In genomic region chr17:13594762-13595697, GRCh38 we compare ENCODE assay signal across 8 cellular contexts. TPM values are rescaled to one million over a fixed set of nuclear protein-coding genes. Genes with fewer than 3 reads are reported as not detected.
DNase-seq lines count a peak whose midpoint lies in the region; TF ChIP-seq lines count a peak whose summit lies in the region.

No MANE protein-coding gene starts in this region.

- no peak for TF ChIP-seq EP300 in SK-N-SH (IDR thresholded peaks at IDR 0.05; ENCODE audit: borderline replicate concordance in 1 of 2, low read depth in 1 of 2, low read length in 1 of 2)

- H3K36me3 ChIP-seq in SK-N-SH (replicated peaks in 1 of 2; ENCODE audit: control insufficient read depth in 1 of 2, insufficient read depth in 2 of 2, low read length in 1 of 2) (peaks cover 0 to 9% of the 10 kb centered on the region in 2 experiments), vagina (no peaks in the 10 kb centered on the region)

- H3K27ac ChIP-seq in SK-N-SH (ENCODE audit: low read depth in 2 of 2, low read length in 1 of 2) (peak overlapping the region; percentile 11 to 58; a peak in 3 of 4 replicates), vagina (peak overlapping the region; percentile 58)

- no peaks in the 10 kb centered on the region for H3K9me3 ChIP-seq in SK-N-SH
- no peaks in the 10 kb centered on the region for H3K9me3 ChIP-seq in vagina

- 33% methylated on average over 12 of the region's 12 CpGs for WGBS in SK-N-SH (ENCODE audit: low lambda C conversion rate)

- no peak overlapping the region for H3K4me3 Mint-ChIP-seq in activated naive CD4-positive, alpha-beta T cell treated with anti-CD3 and anti-CD28 coated beads, Interleukin-2, amount 10 ng/mL, durations not matched to agents 7 days and 5 days
- no peak overlapping the region for H3K4me3 Mint-ChIP-seq in progenitor cell of endocrine pancreas (ENCODE audit: low read depth)

- H3K27me3 Mint-ChIP-seq in activated naive CD4-positive, alpha-beta T cell treated with anti-CD3 and anti-CD28 coated beads, Interleukin-2, amount 10 ng/mL, durations not matched to agents 7 days and 5 days, result peaks cover 20% of the 10 kb centered on the region
- H3K27me3 Mint-ChIP-seq in progenitor cell of endocrine pancreas, result peaks cover 5% of the 10 kb centered on the region

- H3K27me3 ChIP-seq in SK-N-SH (ENCODE audit: insufficient read depth) (no peaks in the 10 kb centered on the region), vagina (no peaks in the 10 kb centered on the region)

- H3K4me1 ChIP-seq in SK-N-SH (ENCODE audit: control insufficient read depth in 1 of 2, insufficient read depth in 2 of 2, low read depth in 1 of 2, low read length in 1 of 2), result peaks cover 4 to 7% of the 10 kb centered on the region in 2 experiments; a peak in 3 of 4 replicates
- no peaks in the 10 kb centered on the region for H3K4me1 ChIP-seq in vagina

- intact Hi-C loops in vagina (cut with DNase I), result loop anchor here (10.0 kb wide), 1 partner anchor 710 kb away; the partner anchor contains the start of gene HS3ST3B1

- POLR2A ChIA-PET in SK-N-SH (lab: Yijun Ruan, JAX), result interaction anchor here (0.9 kb wide), 1 partner anchor 165 kb away, joined by 3 read pairs; no protein-coding TSS in a partner anchor

- no peaks in the 10 kb centered on the region for H3K9me2 ChIP-seq in SK-N-SH

- TF ChIP-seq POLR2A in vagina (IDR thresholded peaks at IDR 0.05), result no peak

- H3K27ac Mint-ChIP-seq in activated naive CD4-positive, alpha-beta T cell treated with anti-CD3 and anti-CD28 coated beads, Interleukin-2, amount 10 ng/mL, durations not matched to agents 7 days and 5 days, result no peak overlapping the region
- H3K27ac Mint-ChIP-seq in progenitor cell of endocrine pancreas, result peak overlapping the region; percentile 30

- peak overlapping the region; percentile 24; the same call in 1 of the 2 replicates for H3K9ac ChIP-seq in SK-N-SH

- CTCF ChIA-PET in SK-N-SH (lab: Yijun Ruan, JAX), result interaction anchor here (0.6 to 2.2 kb wide), 36 partner anchors 9 to 707 kb away, joined by 3 to 25 read pairs (median 4); partner anchors contain the start of gene HS3ST3B1
- CTCF ChIA-PET in activated naive CD4-positive, alpha-beta T cell treated with anti-CD3 and anti-CD28 coated beads, Interleukin-2, amount 10 ng/mL, durations not matched to agents 7 days and 5 days (lab: Charles Lee), result interaction anchor here (0.6 to 2.0 kb wide), 9 partner anchors 13 to 1331 kb away, joined by 3 to 12 read pairs (median 3); no protein-coding TSS in a partner anchor

- H4K20me1 ChIP-seq in SK-N-SH (ENCODE audit: insufficient read depth), result no peaks in the 10 kb centered on the region

- H3K4me2 ChIP-seq in SK-N-SH, result peak overlapping the region; percentile 96

- H3K4me3 ChIP-seq in SK-N-SH (ENCODE audit: low read depth in 2 of 2, low read length in 1 of 2) (peak overlapping the region; percentile 3 to 40; a peak in 2 of 4 replicates), vagina (no peak overlapping the region)

- TF ChIP-seq CTCF in GM12873 (IDR thresholded peaks at IDR 0.05; ENCODE audit: insufficient read depth, low read depth, low read length, missing control alignments) (peak; percentile 85), SK-N-SH (IDR thresholded peaks at IDR 0.05) (peak; percentile 94), progenitor cell of endocrine pancreas (IDR thresholded peaks at IDR 0.05; ENCODE audit: unreplicated experiment) (peak; percentile 88), vagina (IDR thresholded peaks at IDR 0.05) (peak; percentile 45 to 81 (median 64))

- H3F3A ChIP-seq in SK-N-SH (replicated peaks; ENCODE audit: insufficient read depth), result peaks cover 41% of the 10 kb centered on the region

- H3K9me3 Mint-ChIP-seq in activated naive CD4-positive, alpha-beta T cell treated with anti-CD3 and anti-CD28 coated beads, Interleukin-2, amount 10 ng/mL, durations not matched to agents 7 days and 5 days, result no peaks in the 10 kb centered on the region
- H3K9me3 Mint-ChIP-seq in progenitor cell of endocrine pancreas (ENCODE audit: low read depth), result no peaks in the 10 kb centered on the region

- DNase-seq in KBM-7, result peak; percentile 73
- DNase-seq in SK-N-SH, result peak; percentile 70
- peak; percentile 85 for DNase-seq in activated naive CD4-positive, alpha-beta T cell treated with anti-CD3 and anti-CD28 coated beads, Interleukin-2, amount 10 ng/mL, durations not matched to agents 7 days and 5 days
- peak; percentile 90 for DNase-seq in glomerular visceral epithelial cell (ENCODE audit: extremely low spot score)
- peak; percentile 72 for DNase-seq in progenitor cell of endocrine pancreas (ENCODE audit: low spot score, unreplicated experiment)
- DNase-seq in vagina (ENCODE audit: extremely low spot score in 2 of 2), result no peak
- no peak for DNase-seq in DMS114 treated with DMSO at 0.1 percent for 48 hours (lab: John Stamatoyannopoulos, UW; ENCODE audit: unreplicated experiment)

- no peaks in the 10 kb centered on the region for H3K36me3 Mint-ChIP-seq in activated naive CD4-positive, alpha-beta T cell treated with anti-CD3 and anti-CD28 coated beads, Interleukin-2, amount 10 ng/mL, durations not matched to agents 7 days and 5 days
- no peaks in the 10 kb centered on the region for H3K36me3 Mint-ChIP-seq in progenitor cell of endocrine pancreas (ENCODE audit: insufficient read depth)

- TF ChIP-seq RAD21 in SK-N-SH (IDR thresholded peaks at IDR 0.05; ENCODE audit: low read length), result peak; percentile 67

- peak overlapping the region; percentile 19 for H2AFZ ChIP-seq in SK-N-SH (ENCODE audit: low read depth)

- H3K4me1 Mint-ChIP-seq in activated naive CD4-positive, alpha-beta T cell treated with anti-CD3 and anti-CD28 coated beads, Interleukin-2, amount 10 ng/mL, durations not matched to agents 7 days and 5 days, result peaks cover 3% of the 10 kb centered on the region
- H3K4me1 Mint-ChIP-seq in progenitor cell of endocrine pancreas (ENCODE audit: low read depth), result peaks cover 57% of the 10 kb centered on the region

- H3K79me2 ChIP-seq in SK-N-SH (ENCODE audit: insufficient read depth), result peaks cover 100% of the 10 kb centered on the region

- in situ Hi-C loops in KBM-7 (cut with MboI; ENCODE audit: low pct_unique_long_range_greater_than_20kb, low sequenced_read_pairs), result no loop called here

TF ChIP-seq in SK-N-SH, 30 proteins besides CTCF, POLR2A, EP300 and RAD21 (continues in another document):
- TF ChIP-seq NFIC (IDR thresholded peaks at IDR 0.05; ENCODE audit: borderline replicate concordance) (no peak), FOXM1 (IDR thresholded peaks at IDR 0.05; ENCODE audit: low read depth) (no peak), ELF1 (IDR thresholded peaks at IDR 0.05) (no peak), USF2 (IDR thresholded peaks at IDR 0.05; ENCODE audit: borderline replicate concordance, low read depth, low read length) (no peak), POLR2AphosphoS5 (IDR thresholded peaks at IDR 0.05; ENCODE audit: low read depth, low read length) (no peak), NRF1 (IDR thresholded peaks at IDR 0.05; ENCODE audit: low read depth, low read length) (no peak), MAX (IDR thresholded peaks at IDR 0.05; ENCODE audit: low read depth) (0 out of 2 replicates have a peak, but pooled peaks have one; percentile 20), PBX3 (IDR thresholded peaks at IDR 0.05) (peak; percentile 11; the same call in 1 of the 2 replicates)

RNA-seq across cellular contexts. Expression of gene HS3ST3A1, which starts 6.7 kb away (rescaled TPM):
- 17.1 and 22.6 TPM in 2 replicates for polyA plus RNA-seq in SK-N-SH (2012; rRNA removed)
- 8.6 and 16.2 TPM in 2 replicates for polyA plus RNA-seq in SK-N-SH (2012; cell fraction: cytosol; rRNA removed)
- 20.7 and 23.4 TPM in 2 replicates for polyA plus RNA-seq in SK-N-SH (2012; cell fraction: nucleus; rRNA removed)
- total RNA-seq in progenitor cell of endocrine pancreas (6.9 and 8.8 TPM in 2 replicates), vagina (8.6 TPM)

Comparison
In these comparisons a context has a peak if more than half of its experiments do, and no peak if none do; other contexts are left out.
1. DNase-seq: peak in KBM-7 (single experiment), SK-N-SH (single experiment), activated naive CD4-positive, alpha-beta T cell treated with anti-CD3 and anti-CD28 coated beads, Interleukin-2, amount 10 ng/mL, durations not matched to agents 7 days and 5 days (single experiment), glomerular visceral epithelial cell (single experiment) and progenitor cell of endocrine pancreas (single experiment); none in vagina (0 of 2) and DMS114 treated with DMSO at 0.1 percent for 48 hours (single experiment).
2. H3K4me3 ChIP-seq: peak in SK-N-SH (2 of 2); none in vagina (0 of 2).
3. Peak in every context shown above with its lines, with median percentiles within 50 percentile points of each other: CTCF ChIP-seq.